In the genomic region with DNA sequence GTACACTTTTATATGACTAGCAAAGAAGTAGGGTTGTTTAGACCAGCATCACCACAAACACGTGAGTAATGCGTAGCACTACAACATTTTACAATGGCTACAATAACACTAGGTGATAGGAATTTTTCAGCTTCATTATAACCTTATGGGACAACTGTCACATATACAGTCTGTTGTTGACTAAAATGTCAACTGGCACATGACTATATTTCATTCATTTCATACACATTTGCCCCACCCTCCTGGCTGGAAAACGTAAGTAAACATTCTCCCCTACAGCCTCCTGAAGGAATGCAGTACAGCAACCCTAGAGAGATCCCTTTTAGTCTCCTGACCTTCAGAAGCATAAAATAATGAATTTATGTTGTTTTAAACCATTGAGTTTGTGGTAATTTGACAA, we compare ENCODE assay signal across 19 cellular contexts. TPM values are rescaled to one million over a fixed set of nuclear protein-coding genes. Genes with fewer than 3 reads are reported as not detected.
A peak's percentile ranks its signal among the peaks of the same experiment; 100 is the strongest.
DNase-seq lines count a peak whose midpoint lies in the region; ATAC-seq and TF ChIP-seq lines count a peak whose summit lies in the region.
"Had no signal": no experiment of that assay in that cellular context is flagged by ENCODE, and none has a peak within 500 bp of the region (broad histone marks: within the 10 kb centered on the region; RNA-seq: fewer than 3 reads in every experiment).

No MANE protein-coding gene starts in this region.

- ATAC-seq in activated T-cell treated with anti-CD3 and anti-CD28 coated beads, Interleukin-2, amount 50 U/mL, for 72 hours (replicated peaks in 1 of 2), result no peak
- peak; percentile 61 for ATAC-seq in mucosa of descending colon
- ATAC-seq: A549; CD8-positive, alpha-beta T cell; GM23338; HepG2 had no signal

- intact Hi-C loops in mucosa of descending colon (cut with DNase I, micrococcal nuclease), result no loop called here

- H3K27ac ChIP-seq in VCaP, result peak overlapping the region; percentile 69; the same call in 1 of the 2 replicates
- H3K27ac ChIP-seq: 22Rv1, A549, BLaER1 had no signal

- H3K4me3 Mint-ChIP-seq in activated T-cell treated with anti-CD3 and anti-CD28 coated beads, Interleukin-2, amount 50 U/mL, for 72 hours, result no peak overlapping the region
- H3K4me3 Mint-ChIP-seq: CD14-positive monocyte; CD8-positive, alpha-beta T cell; GM23338; IgD-negative memory B cell had no signal

- peak overlapping the region; percentile 79 for H3K27ac Mint-ChIP-seq in activated T-cell treated with anti-CD3 and anti-CD28 coated beads, Interleukin-2, amount 50 U/mL, for 72 hours
- H3K27ac Mint-ChIP-seq: CD8-positive, alpha-beta T cell; GM23338 had no signal

- DNase-seq in activated T-cell treated with anti-CD3 and anti-CD28 coated beads, Interleukin-2, amount 50 U/mL, for 72 hours, result no peak
- DNase-seq in activated T-cell treated with anti-CD3 and anti-CD28 coated beads for 4 hours (no peak), mucosa of descending colon (peak in 1 of 3 donors; percentile 40), AG20443 (ENCODE audit: low spot score) (no peak), COLO668 (lab: John Stamatoyannopoulos, UW; ENCODE audit: unreplicated experiment) (no peak), NCI-H1694 treated with DMSO at 0.1 percent for 48 hours (lab: John Stamatoyannopoulos, UW) (no peak), hypothalamus (lab: John Stamatoyannopoulos, UW) (no peak)
- DNase-seq: CD8-positive, alpha-beta T cell; COR-L47; DMS 273 treated with DMSO at 0.1 percent for 48 hours; HCEC 1CT had no signal

- no peaks in the 10 kb centered on the region for H3K27me3 Mint-ChIP-seq in activated T-cell treated with anti-CD3 and anti-CD28 coated beads, Interleukin-2, amount 50 U/mL, for 72 hours (ENCODE audit: low read depth)
- H3K27me3 Mint-ChIP-seq: IgD-negative memory B cell had no signal

- H3K4me1 Mint-ChIP-seq in activated T-cell treated with anti-CD3 and anti-CD28 coated beads, Interleukin-2, amount 50 U/mL, for 72 hours (ENCODE audit: low read depth), result no peaks in the 10 kb centered on the region

- no peaks in the 10 kb centered on the region for H3K9me3 Mint-ChIP-seq in activated T-cell treated with anti-CD3 and anti-CD28 coated beads, Interleukin-2, amount 50 U/mL, for 72 hours
- H3K9me3 Mint-ChIP-seq: CD14-positive monocyte; CD8-positive, alpha-beta T cell; GM23338; IgD-negative memory B cell had no signal

- TF ChIP-seq CTCF in VCaP (conservative IDR thresholded peaks at IDR 0.05), result no peak
- TF ChIP-seq CTCF in mucosa of descending colon (IDR thresholded peaks at IDR 0.05), result no peak

- peaks cover 2 to 15% of the 10 kb centered on the region in 2 donors for H3K36me3 Mint-ChIP-seq in activated T-cell treated with anti-CD3 and anti-CD28 coated beads, Interleukin-2, amount 50 U/mL, for 72 hours (ENCODE audit: insufficient read depth in 2 of 2)

- peaks cover 7% of the 10 kb centered on the region for H3K4me1 ChIP-seq in mucosa of descending colon (ENCODE audit: low read depth)
- H3K4me1 ChIP-seq: A549 had no signal

- no peaks in the 10 kb centered on the region for H3K36me3 ChIP-seq in mucosa of descending colon (ENCODE audit: low read depth)

- no peak overlapping the region for H3K4me3 ChIP-seq in mucosa of descending colon
- H3K4me3 ChIP-seq: A549, BLaER1, GM23338 had no signal

- H3K9me3 ChIP-seq in mucosa of descending colon, result no peaks in the 10 kb centered on the region
- H3K9me3 ChIP-seq: A549, BLaER1 had no signal

RNA-seq across cellular contexts. Expression of a gene that starts 16.2 kb away (rescaled TPM):
- total RNA-seq in activated T-cell treated with anti-CD3 and anti-CD28 coated beads, Interleukin-2, amount 50 U/mL, for 72 hours, result 10 to 100 TPM; 32.8 to 37.8 TPM
- 10 to 100 TPM; 13.5 to 20.8 (median 20.7) TPM for total RNA-seq in mucosa of descending colon
